In genomic region chrX:136856527-136856926, GRCh38 we compare ENCODE assay signal across 14 cellular contexts. TPM values are rescaled to one million over a fixed set of nuclear protein-coding genes. Genes with fewer than 3 reads are reported as not detected.
A peak's percentile ranks its signal among the peaks of the same experiment; 100 is the strongest.
DNase-seq lines count a peak whose midpoint lies in the region; ATAC-seq and TF ChIP-seq lines count a peak whose summit lies in the region.
"Had no signal": no experiment of that assay in that cellular context is flagged by ENCODE, and none has a peak within 500 bp of the region (broad histone marks: within the 10 kb centered on the region; RNA-seq: fewer than 3 reads in every experiment).

No MANE protein-coding gene starts in this region.

- no peak overlapping the region for H3K4me3 ChIP-seq in uterus
- H3K4me3 ChIP-seq: cardiac muscle cell had no signal

- no peak for TF ChIP-seq POLR2A in uterus (IDR thresholded peaks at IDR 0.05)

- no peak for TF ChIP-seq CTCF in GM13976 (IDR thresholded peaks at IDR 0.05; ENCODE audit: borderline replicate concordance, control extremely low read depth, extremely low read depth, insufficient read depth, missing control alignments)
- no peak for TF ChIP-seq CTCF in uterus (IDR thresholded peaks at IDR 0.05)

- intact Hi-C loops in uterus (cut with DNase I; ENCODE audit: low total_unique reads), result no loop called here

- DNase-seq in GM13976 (ENCODE audit: low spot score), result peak; percentile 26
- DNase-seq in activated naive CD8-positive, alpha-beta T cell treated with anti-CD3 and anti-CD28 coated beads, Interleukin-2, amount 50 U/mL, for 24 hours, result no peak
- no peak for DNase-seq in uterus
- DNase-seq in HCEC 1CT, result no peak
- DNase-seq in activated effector memory CD4-positive, alpha-beta T cell treated with Interleukin-2 at 50 U/mL for 16 hours, result no peak
- DNase-seq: activated T-cell treated with anti-CD3 and anti-CD28 coated beads for 4 hours; CD8-positive, alpha-beta T cell; NCI-H524 had no signal

- H3K27ac Mint-ChIP-seq in activated naive CD8-positive, alpha-beta T cell treated with anti-CD3 and anti-CD28 coated beads, Interleukin-2, amount 50 U/mL, for 24 hours, result peak overlapping the region; percentile 52
- H3K27ac Mint-ChIP-seq: CD8-positive, alpha-beta T cell; T-helper 1 cell treated with Interleukin-12 subunit alpha and Interleukin-12 subunit beta and Interleukin-4 antibody, amounts not matched to agents 30 μg/mL and 1 μg/mL, for 36 hours had no signal

- in situ Hi-C loops in GM13976 (cut with MboI; ENCODE audit: low sequenced_read_pairs, unreplicated experiment), result no loop called here

- H3K36me3 Mint-ChIP-seq in activated naive CD8-positive, alpha-beta T cell treated with anti-CD3 and anti-CD28 coated beads, Interleukin-2, amount 50 U/mL, for 24 hours (ENCODE audit: low read depth), result peaks cover 32% of the 10 kb centered on the region

- H3K9me3 ChIP-seq in uterus, result no peaks in the 10 kb centered on the region

- H3K27me3 Mint-ChIP-seq in activated naive CD8-positive, alpha-beta T cell treated with anti-CD3 and anti-CD28 coated beads, Interleukin-2, amount 50 U/mL, for 24 hours, result no peaks in the 10 kb centered on the region

- peak; percentile 86 for ATAC-seq in GM21390 (IDR thresholded peaks at IDR 0.05; ENCODE audit: unreplicated experiment)
- ATAC-seq in HG03521 (IDR thresholded peaks at IDR 0.05; ENCODE audit: unreplicated experiment), result peak; percentile 70
- ATAC-seq in activated naive CD8-positive, alpha-beta T cell treated with anti-CD3 and anti-CD28 coated beads, Interleukin-2, amount 50 U/mL, for 24 hours, result no peak
- no peak for ATAC-seq in esophagus mucosa
- ATAC-seq: CD8-positive, alpha-beta T cell had no signal

- H3K36me3 ChIP-seq in uterus, result no peaks in the 10 kb centered on the region

- no peak overlapping the region for H3K4me3 Mint-ChIP-seq in activated naive CD8-positive, alpha-beta T cell treated with anti-CD3 and anti-CD28 coated beads, Interleukin-2, amount 50 U/mL, for 24 hours
- H3K4me3 Mint-ChIP-seq: CD8-positive, alpha-beta T cell; T-helper 1 cell treated with Interleukin-12 subunit alpha and Interleukin-12 subunit beta and Interleukin-4 antibody, amounts not matched to agents 30 μg/mL and 1 μg/mL, for 36 hours had no signal

- H3K9me3 Mint-ChIP-seq in activated naive CD8-positive, alpha-beta T cell treated with anti-CD3 and anti-CD28 coated beads, Interleukin-2, amount 50 U/mL, for 24 hours, result no peaks in the 10 kb centered on the region
- H3K9me3 Mint-ChIP-seq: CD8-positive, alpha-beta T cell; T-helper 1 cell treated with Interleukin-12 subunit alpha and Interleukin-12 subunit beta and Interleukin-4 antibody, amounts not matched to agents 30 μg/mL and 1 μg/mL, for 36 hours had no signal

- H3K4me1 ChIP-seq in uterus, result no peaks in the 10 kb centered on the region

- H3K27me3 ChIP-seq in uterus, result no peaks in the 10 kb centered on the region
- H3K27me3 ChIP-seq: cardiac muscle cell had no signal

- H3K27ac ChIP-seq in uterus, result no peak overlapping the region
- H3K27ac ChIP-seq: cardiac muscle cell, KMS-11 had no signal

- peaks cover 24% of the 10 kb centered on the region for H3K4me1 Mint-ChIP-seq in activated naive CD8-positive, alpha-beta T cell treated with anti-CD3 and anti-CD28 coated beads, Interleukin-2, amount 50 U/mL, for 24 hours

RNA-seq across cellular contexts. Expression of gene RBMX, which starts 24.0 kb away (rescaled TPM):
- 100 to 1,000 TPM; 231 to 478 (median 248) TPM for total RNA-seq in uterus
- total RNA-seq in esophagus mucosa, result 103 TPM

Comparison
In these comparisons a context has a peak if more than half of its experiments do, and no peak if none do; other contexts are left out.
1. ATAC-seq: peak in GM21390 (single experiment) and HG03521 (single experiment); none in activated naive CD8-positive, alpha-beta T cell treated with anti-CD3 and anti-CD28 coated beads, Interleukin-2, amount 50 U/mL, for 24 hours (single experiment) and esophagus mucosa (single experiment).